Comparison of ENCODE assay signal across 1 cellular context in the genomic region with DNA sequence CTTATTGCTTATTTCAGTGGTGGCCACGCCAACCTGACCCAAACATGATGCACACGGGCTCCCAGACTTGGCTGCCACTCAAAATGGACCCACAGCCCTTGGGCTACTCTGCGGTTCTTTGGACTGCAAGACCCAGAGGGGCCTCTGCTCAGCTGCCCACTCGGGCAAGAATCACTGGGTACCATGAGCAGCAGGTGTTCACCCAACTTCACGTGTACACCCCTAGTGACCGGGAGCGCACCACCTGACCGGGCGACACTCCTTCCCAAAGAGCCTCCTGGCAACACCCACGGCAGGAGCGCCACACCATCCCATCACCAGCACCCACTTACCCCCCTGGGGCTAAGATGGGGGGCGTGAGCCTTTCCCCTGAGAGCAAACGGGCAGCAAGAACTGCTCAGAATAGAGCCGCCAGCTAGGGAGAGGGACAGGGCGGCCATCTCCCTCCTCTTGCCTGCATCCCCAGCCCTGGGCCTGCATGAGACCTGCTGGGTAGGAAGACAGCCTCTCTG.
TF ChIP-seq lines count a peak whose summit lies in the region.

No MANE protein-coding gene starts in this region.

TF ChIP-seq in HepG2, 621 proteins besides CTCF, POLR2A, EP300 and RAD21:
- TF ChIP-seq PLRG1 (conservative IDR thresholded peaks at IDR 0.05), result no peak
- TF ChIP-seq AGO2 (optimal IDR thresholded peaks at IDR 0.05; ENCODE audit: low read depth, low read length), result peak; percentile 74
